Comparison of ENCODE assay signal across 1 cellular context in genomic region chr20:49276895-49277785, GRCh38.
TF ChIP-seq lines count a peak whose summit lies in the region.

No MANE protein-coding gene starts in this region.

TF ChIP-seq in GM12878, 131 proteins besides CTCF, POLR2A, EP300 and RAD21 (continued from another document):
- TF ChIP-seq NRF1 (conservative IDR thresholded peaks at IDR 0.05; ENCODE audit: low read depth, low read length) = no peak
- TF ChIP-seq NBN (IDR thresholded peaks at IDR 0.05) = peak; percentile 73
- TF ChIP-seq POLR2AphosphoS5 (IDR thresholded peaks at IDR 0.05; ENCODE audit: low read length) = no peak; the same call in 1 of the 2 replicates
